ENCODE assay signal across 8 cellular contexts in the genomic region with DNA sequence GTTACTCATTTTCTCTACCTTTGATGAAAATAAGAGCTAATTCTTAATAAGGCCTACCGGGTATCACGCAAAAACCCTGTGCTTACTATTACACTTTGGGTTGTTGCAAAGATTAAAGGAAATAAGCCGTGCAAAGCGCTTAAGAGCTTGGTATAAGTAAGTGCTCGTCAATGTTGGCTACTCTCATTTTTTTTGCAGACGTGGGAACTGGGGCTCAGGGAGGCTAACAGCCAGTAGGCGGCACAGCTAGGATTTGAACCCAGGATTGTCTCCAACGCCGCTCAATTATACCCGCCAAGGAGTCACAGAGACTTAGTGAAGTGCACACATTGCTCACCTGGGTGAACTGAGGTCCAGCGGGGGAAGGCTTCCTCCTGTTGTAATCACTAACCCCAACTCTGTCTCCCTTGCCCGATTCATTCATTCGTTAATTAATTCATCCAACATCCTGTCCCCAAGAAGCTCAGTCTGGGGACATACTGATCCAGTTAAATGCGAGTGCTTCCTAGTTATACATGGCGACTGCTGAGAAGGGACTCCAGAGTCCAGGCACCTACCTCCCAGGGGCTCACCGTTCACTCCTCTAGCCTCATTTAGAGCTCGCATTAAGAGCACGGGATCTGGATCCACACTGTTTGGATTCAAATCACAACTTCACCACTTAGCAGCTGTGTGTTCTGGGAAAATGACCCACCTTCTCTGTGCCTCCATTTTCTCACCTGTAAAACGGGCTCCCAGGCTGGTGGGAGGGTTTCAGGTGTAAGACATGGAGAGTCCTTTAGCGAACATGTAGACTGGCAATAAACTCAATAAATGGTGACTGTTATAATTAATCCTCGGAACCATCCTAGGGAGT. TPM values are rescaled to one million over a fixed set of nuclear protein-coding genes. Genes with fewer than 3 reads are reported as not detected.
A peak's percentile ranks its signal among the peaks of the same experiment; 100 is the strongest.
DNase-seq lines count a peak whose midpoint lies in the region; ATAC-seq and TF ChIP-seq lines count a peak whose summit lies in the region.

No MANE protein-coding gene starts in this region.

- H3K27ac Mint-ChIP-seq in Calu3 (ENCODE audit: unreplicated experiment): peak overlapping the region; percentile 87
- peak overlapping the region; percentile 99 for H3K27ac Mint-ChIP-seq in activated naive CD4-positive, alpha-beta T cell treated with anti-CD3 and anti-CD28 coated beads, Interleukin-2, amount 50 U/mL, for 24 hours

- TSS peak; percentile 5 for BruUV-seq in Calu3 (replicated peaks; lab: Mats Ljungman, UMichigan)

- peak overlapping the region; percentile 71 for H3K4me3 ChIP-seq in HUES64 (ENCODE audit: low read length)
- peak overlapping the region; percentile 90 for H3K4me3 ChIP-seq in iPS-18c (ENCODE audit: insufficient read depth, low read depth, low read length)

- peaks cover 26% of the 10 kb centered on the region; the same call in 1 of the 2 replicates for H3K4me1 ChIP-seq in HUES64 (ENCODE audit: insufficient read depth, low read length)

- TF ChIP-seq CTCF in Calu3 (IDR thresholded peaks at IDR 0.05; ENCODE audit: unreplicated experiment): no peak

- 56% methylated on average over 21 of the region's 21 CpGs for WGBS in HUES64

- peak overlapping the region; percentile 97 for H3K27ac ChIP-seq in HUES64 (ENCODE audit: low read depth, low read length)

- peaks cover 31% of the 10 kb centered on the region for H3K36me3 ChIP-seq in HUES64 (ENCODE audit: insufficient read depth, low read length)

- peak overlapping the region; percentile 95 for H3K4me3 Mint-ChIP-seq in Calu3 (ENCODE audit: low read depth, unreplicated experiment)
- peak overlapping the region; percentile 98 for H3K4me3 Mint-ChIP-seq in activated naive CD4-positive, alpha-beta T cell treated with anti-CD3 and anti-CD28 coated beads, Interleukin-2, amount 50 U/mL, for 24 hours

- DNase-seq in Calu3: peak; percentile 23
- DNase-seq in stimulated activated CD8-positive, alpha-beta memory T cell treated with anti-CD3 and anti-CD28 coated beads, Interleukin-4, amount 100 ng/mL, for 48 hours: peak; percentile 43
- no peak for DNase-seq in OCI-M1 (lab: John Stamatoyannopoulos, UW)

- no peak for ATAC-seq in GM18511 (IDR thresholded peaks at IDR 0.05; ENCODE audit: unreplicated experiment)
- no peak for ATAC-seq in HG03175 (IDR thresholded peaks at IDR 0.05; ENCODE audit: unreplicated experiment)

- intact Hi-C loops in Calu3 (cut with micrococcal nuclease; ENCODE audit: unreplicated experiment): no loop called here

- H3K9me3 Mint-ChIP-seq in Calu3 (ENCODE audit: low read depth, unreplicated experiment): no peaks in the 10 kb centered on the region
- H3K9me3 Mint-ChIP-seq in activated naive CD4-positive, alpha-beta T cell treated with anti-CD3 and anti-CD28 coated beads, Interleukin-2, amount 50 U/mL, for 24 hours: no peaks in the 10 kb centered on the region

- H3K9me3 ChIP-seq in HUES64 (ENCODE audit: insufficient read depth, low read depth, low read length) (no peaks in the 10 kb centered on the region), iPS-18c (ENCODE audit: control insufficient read depth, insufficient read depth, low read length) (no peaks in the 10 kb centered on the region)

- H3K27me3 Mint-ChIP-seq in Calu3 (ENCODE audit: unreplicated experiment): no peaks in the 10 kb centered on the region
- no peaks in the 10 kb centered on the region for H3K27me3 Mint-ChIP-seq in activated naive CD4-positive, alpha-beta T cell treated with anti-CD3 and anti-CD28 coated beads, Interleukin-2, amount 50 U/mL, for 24 hours

- CTCF ChIA-PET in Calu3 (lab: Charles Lee): interaction anchor here (0.7 to 2.7 kb wide), 6 partner anchors 27 to 145 kb away, joined by 3 to 12 read pairs (median 6); partner anchors contain the start of genes CCDC157, RNF215, SEC14L2 and SF3A1

- H3K27me3 ChIP-seq in HUES64 (ENCODE audit: insufficient read depth, low read length): no peaks in the 10 kb centered on the region

- peaks cover 50% of the 10 kb centered on the region for H3K4me1 Mint-ChIP-seq in Calu3 (ENCODE audit: low read depth, unreplicated experiment)
- H3K4me1 Mint-ChIP-seq in activated naive CD4-positive, alpha-beta T cell treated with anti-CD3 and anti-CD28 coated beads, Interleukin-2, amount 50 U/mL, for 24 hours: peaks cover 62% of the 10 kb centered on the region

- H3K36me3 Mint-ChIP-seq in Calu3 (ENCODE audit: insufficient read depth, unreplicated experiment): peaks cover 78% of the 10 kb centered on the region
- H3K36me3 Mint-ChIP-seq in activated naive CD4-positive, alpha-beta T cell treated with anti-CD3 and anti-CD28 coated beads, Interleukin-2, amount 50 U/mL, for 24 hours: peaks cover 10% of the 10 kb centered on the region

- peak overlapping the region; percentile 39; the same call in 1 of the 2 replicates for H3K9ac ChIP-seq in HUES64 (ENCODE audit: low read depth, low read length)

RNA-seq across cellular contexts. Expression of gene MTFP1, which starts 0.9 kb away (rescaled TPM):
- 30.5 and 33.6 TPM in 2 replicates for total RNA-seq in Calu3 (2022)
- 46.7 TPM for polyA plus RNA-seq in HUES64 (2013, experiment 1 of 2)
- polyA plus RNA-seq in HUES64 (2013, experiment 2 of 2): 49.5 TPM

RNA-seq across cellular contexts. Expression of gene SEC14L2, which starts 27.9 kb away (rescaled TPM):
- total RNA-seq in Calu3 (2022): 32.1 and 39.1 TPM in 2 replicates
- 2.0 TPM for polyA plus RNA-seq in HUES64 (2013, experiment 1 of 2)
- polyA plus RNA-seq in HUES64 (2013, experiment 2 of 2): 2.0 TPM

RNA-seq across cellular contexts. Expression of gene RNF215, which starts 37.5 kb away (rescaled TPM):
- 42.5 and 48.8 TPM in 2 replicates for total RNA-seq in Calu3 (2022)
- 7.4 TPM for polyA plus RNA-seq in HUES64 (2013, experiment 1 of 2)
- polyA plus RNA-seq in HUES64 (2013, experiment 2 of 2): 12.8 TPM

RNA-seq across cellular contexts. Expression of gene SEC14L3, which starts 47.1 kb away (rescaled TPM):
- not detected in 2 replicates for total RNA-seq in Calu3 (2022)
- not detected for polyA plus RNA-seq in HUES64 (2013, experiment 1 of 2)
- not detected for polyA plus RNA-seq in HUES64 (2013, experiment 2 of 2)
